ENCODE assay signal across 8 cellular contexts in the genomic region with DNA sequence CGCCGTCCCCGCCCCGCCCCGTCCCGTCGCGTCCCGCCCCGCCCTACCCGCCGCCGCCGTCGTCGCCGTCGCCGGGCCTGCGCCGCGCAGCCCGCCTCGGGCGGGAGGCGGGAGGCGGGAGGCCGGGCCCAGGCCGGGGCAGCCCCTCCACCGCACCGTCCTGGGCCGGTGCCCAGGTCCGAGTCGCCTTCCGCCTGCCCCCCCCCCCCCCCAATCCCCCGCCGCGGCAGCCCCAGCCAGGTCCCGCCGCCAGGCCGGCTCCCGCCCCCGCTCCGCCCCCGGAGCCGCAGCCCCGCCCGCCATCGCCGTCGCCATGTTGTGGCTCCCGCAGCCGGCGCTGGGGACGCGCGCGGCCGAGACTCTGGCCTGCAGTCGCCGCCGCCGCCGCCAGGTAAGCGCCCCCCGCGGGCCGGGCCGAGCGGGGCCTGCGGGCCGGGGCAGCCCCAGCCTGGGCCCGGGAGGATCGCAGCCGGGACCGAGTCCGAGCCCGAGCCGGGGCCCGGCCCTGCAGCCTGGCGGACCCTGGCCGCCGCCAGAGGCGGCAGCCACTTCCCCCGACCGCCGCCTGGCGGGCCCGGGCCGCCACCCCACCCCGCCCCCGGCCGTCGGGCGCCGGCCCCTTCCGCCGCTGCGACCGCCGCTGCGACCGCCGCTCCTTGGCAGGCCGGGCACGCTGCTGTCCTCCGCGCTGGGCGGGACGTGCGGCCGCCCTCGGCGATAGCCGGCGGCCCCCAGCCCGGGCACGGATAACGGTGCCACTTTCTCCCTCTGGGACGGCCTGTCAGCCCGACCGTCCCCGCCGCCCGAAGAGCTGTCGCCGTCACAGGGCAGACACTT. TPM values are rescaled to one million over a fixed set of nuclear protein-coding genes. Genes with fewer than 3 reads are reported as not detected.
DNase-seq lines count a peak whose midpoint lies in the region; TF ChIP-seq lines count a peak whose summit lies in the region.

A gene with protein sequence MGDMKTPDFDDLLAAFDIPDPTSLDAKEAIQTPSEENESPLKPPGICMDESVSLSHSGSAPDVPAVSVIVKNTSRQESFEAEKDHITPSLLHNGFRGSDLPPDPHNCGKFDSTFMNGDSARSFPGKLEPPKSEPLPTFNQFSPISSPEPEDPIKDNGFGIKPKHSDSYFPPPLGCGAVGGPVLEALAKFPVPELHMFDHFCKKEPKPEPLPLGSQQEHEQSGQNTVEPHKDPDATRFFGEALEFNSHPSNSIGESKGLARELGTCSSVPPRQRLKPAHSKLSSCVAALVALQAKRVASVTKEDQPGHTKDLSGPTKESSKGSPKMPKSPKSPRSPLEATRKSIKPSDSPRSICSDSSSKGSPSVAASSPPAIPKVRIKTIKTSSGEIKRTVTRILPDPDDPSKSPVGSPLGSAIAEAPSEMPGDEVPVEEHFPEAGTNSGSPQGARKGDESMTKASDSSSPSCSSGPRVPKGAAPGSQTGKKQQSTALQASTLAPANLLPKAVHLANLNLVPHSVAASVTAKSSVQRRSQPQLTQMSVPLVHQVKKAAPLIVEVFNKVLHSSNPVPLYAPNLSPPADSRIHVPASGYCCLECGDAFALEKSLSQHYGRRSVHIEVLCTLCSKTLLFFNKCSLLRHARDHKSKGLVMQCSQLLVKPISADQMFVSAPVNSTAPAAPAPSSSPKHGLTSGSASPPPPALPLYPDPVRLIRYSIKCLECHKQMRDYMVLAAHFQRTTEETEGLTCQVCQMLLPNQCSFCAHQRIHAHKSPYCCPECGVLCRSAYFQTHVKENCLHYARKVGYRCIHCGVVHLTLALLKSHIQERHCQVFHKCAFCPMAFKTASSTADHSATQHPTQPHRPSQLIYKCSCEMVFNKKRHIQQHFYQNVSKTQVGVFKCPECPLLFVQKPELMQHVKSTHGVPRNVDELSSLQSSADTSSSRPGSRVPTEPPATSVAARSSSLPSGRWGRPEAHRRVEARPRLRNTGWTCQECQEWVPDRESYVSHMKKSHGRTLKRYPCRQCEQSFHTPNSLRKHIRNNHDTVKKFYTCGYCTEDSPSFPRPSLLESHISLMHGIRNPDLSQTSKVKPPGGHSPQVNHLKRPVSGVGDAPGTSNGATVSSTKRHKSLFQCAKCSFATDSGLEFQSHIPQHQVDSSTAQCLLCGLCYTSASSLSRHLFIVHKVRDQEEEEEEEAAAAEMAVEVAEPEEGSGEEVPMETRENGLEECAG (N-terminal part only) (plus strand): TSS at position 319 of the 837 bp plus-strand sequence. CDS start 34,084 bp downstream, outside the sequence.

- CTCF ChIA-PET in Caco-2 (lab: Charles Lee): interaction anchor here (1.0 kb wide), 2 partner anchors 14 to 32 kb away, joined by 3 to 4 read pairs; a partner anchor contains a TSS

- H3K36me3 Mint-ChIP-seq in Caco-2 (ENCODE audit: insufficient read depth, unreplicated experiment): peaks cover 9% of the 10 kb centered on the region

- no peak for TF ChIP-seq CTCF in Caco-2 (IDR thresholded peaks at IDR 0.05; ENCODE audit: insufficient read depth in 1 of 2, low read depth in 1 of 2, low read length in 1 of 2, severe bottlenecking in 1 of 2, unreplicated experiment in 1 of 2)
- no peak for TF ChIP-seq CTCF in GM20000 (IDR thresholded peaks at IDR 0.05; ENCODE audit: extremely low read depth, missing control alignments)

- no peaks in the 10 kb centered on the region for H3K36me3 ChIP-seq in Caco-2 (ENCODE audit: control insufficient read depth, insufficient read depth, low read length)

- no peaks in the 10 kb centered on the region for H3K27me3 Mint-ChIP-seq in Caco-2 (ENCODE audit: insufficient read depth, unreplicated experiment)

- peaks cover 39% of the 10 kb centered on the region for H3K4me1 ChIP-seq in Caco-2

- no peaks in the 10 kb centered on the region for H3K9me3 ChIP-seq in Caco-2

- BruUV-seq in Caco-2 (replicated peaks; lab: Mats Ljungman, UMichigan): no TSS peak

- H3K27ac Mint-ChIP-seq in Caco-2 (ENCODE audit: unreplicated experiment): peak within 1 kb of the TSS; percentile 97

- H3K4me3 ChIP-seq in Caco-2 (ENCODE audit: low read depth, low read length): peak within 1 kb of the TSS; percentile 89

- peak within 1 kb of the TSS; percentile 98 for H3K27ac ChIP-seq in temporal lobe (ENCODE audit: low read depth, low read length)

- H3K27me3 ChIP-seq in Caco-2 (replicated peaks; ENCODE audit: control insufficient read depth, insufficient read depth, low read length): no peaks in the 10 kb centered on the region

- intact Hi-C loops in Caco-2 (cut with micrococcal nuclease; ENCODE audit: unreplicated experiment): loop anchor here (1.0 to 10.0 kb wide), 2 partner anchors 32 to 176 kb away; a partner anchor contains a TSS

- DNase-seq in Caco-2: peak; percentile 75 to 87
- peak; percentile 92 for DNase-seq in GM20000 (ENCODE audit: low spot score)
- DNase-seq in HT1080 (ENCODE audit: low read depth): no peak
- DNase-seq in SK-N-DZ (ENCODE audit: low spot score): peak; percentile 49
- DNase-seq in activated naive CD4-positive, alpha-beta T cell treated with Interleukin-2 at 50 U/mL for 16 hours: peak; percentile 81
- peak; percentile 82 for DNase-seq in germinal center (ENCODE audit: low spot score)
- DNase-seq in nucleus accumbens (lab: John Stamatoyannopoulos, UW): peak in 55 of 56 donors; percentile 12 to 89 (median 74)

- H3K4me3 Mint-ChIP-seq in Caco-2 (ENCODE audit: unreplicated experiment): peak within 1 kb of the TSS; percentile 94

- peaks cover 34% of the 10 kb centered on the region for H3K4me1 Mint-ChIP-seq in Caco-2 (ENCODE audit: low read depth, unreplicated experiment)

- POLR2A ChIA-PET in Caco-2 (lab: Charles Lee): interaction anchor here (1.0 to 1.1 kb wide), 2 partner anchors 32 to 33 kb away, joined by 5 to 11 read pairs; a partner anchor contains a TSS

- no peaks in the 10 kb centered on the region for H3K9me3 Mint-ChIP-seq in Caco-2 (ENCODE audit: unreplicated experiment)

RNA-seq across cellular contexts. Expression of the gene that starts here (rescaled TPM):
- total RNA-seq in Caco-2 (2022): 29.1 and 30.6 TPM in 2 replicates
- total RNA-seq in HT1080 (2014; rRNA removed; shearing (Covaris generic)): 11.4 and 15.8 TPM in 2 replicates
- polyA plus RNA-seq in HT1080 (2015; cell fraction: cytosol; rRNA removed): 12.8 and 13.4 TPM in 2 replicates
- 18.6 and 23.4 TPM in 2 replicates for polyA plus RNA-seq in HT1080 (2015; cell fraction: nucleus; rRNA removed)
- polyA plus RNA-seq in SK-N-DZ (2014; cell fraction: cytosol; rRNA removed): 8.3 and 8.5 TPM in 2 replicates
- polyA plus RNA-seq in SK-N-DZ (2014; cell fraction: nucleus; rRNA removed): 7.3 and 12.6 TPM in 2 replicates
- 7.9 TPM for total RNA-seq in temporal lobe
